In genomic region chr2:15894459-15895144, GRCh38 we compare ENCODE assay signal across 1 cellular context.
TF ChIP-seq lines count a peak whose summit lies in the region.

No MANE protein-coding gene starts in this region.

TF ChIP-seq in GM23338, 12 proteins besides CTCF, POLR2A, EP300 and RAD21 (continued from another document):
- TF ChIP-seq, protein P1, sequence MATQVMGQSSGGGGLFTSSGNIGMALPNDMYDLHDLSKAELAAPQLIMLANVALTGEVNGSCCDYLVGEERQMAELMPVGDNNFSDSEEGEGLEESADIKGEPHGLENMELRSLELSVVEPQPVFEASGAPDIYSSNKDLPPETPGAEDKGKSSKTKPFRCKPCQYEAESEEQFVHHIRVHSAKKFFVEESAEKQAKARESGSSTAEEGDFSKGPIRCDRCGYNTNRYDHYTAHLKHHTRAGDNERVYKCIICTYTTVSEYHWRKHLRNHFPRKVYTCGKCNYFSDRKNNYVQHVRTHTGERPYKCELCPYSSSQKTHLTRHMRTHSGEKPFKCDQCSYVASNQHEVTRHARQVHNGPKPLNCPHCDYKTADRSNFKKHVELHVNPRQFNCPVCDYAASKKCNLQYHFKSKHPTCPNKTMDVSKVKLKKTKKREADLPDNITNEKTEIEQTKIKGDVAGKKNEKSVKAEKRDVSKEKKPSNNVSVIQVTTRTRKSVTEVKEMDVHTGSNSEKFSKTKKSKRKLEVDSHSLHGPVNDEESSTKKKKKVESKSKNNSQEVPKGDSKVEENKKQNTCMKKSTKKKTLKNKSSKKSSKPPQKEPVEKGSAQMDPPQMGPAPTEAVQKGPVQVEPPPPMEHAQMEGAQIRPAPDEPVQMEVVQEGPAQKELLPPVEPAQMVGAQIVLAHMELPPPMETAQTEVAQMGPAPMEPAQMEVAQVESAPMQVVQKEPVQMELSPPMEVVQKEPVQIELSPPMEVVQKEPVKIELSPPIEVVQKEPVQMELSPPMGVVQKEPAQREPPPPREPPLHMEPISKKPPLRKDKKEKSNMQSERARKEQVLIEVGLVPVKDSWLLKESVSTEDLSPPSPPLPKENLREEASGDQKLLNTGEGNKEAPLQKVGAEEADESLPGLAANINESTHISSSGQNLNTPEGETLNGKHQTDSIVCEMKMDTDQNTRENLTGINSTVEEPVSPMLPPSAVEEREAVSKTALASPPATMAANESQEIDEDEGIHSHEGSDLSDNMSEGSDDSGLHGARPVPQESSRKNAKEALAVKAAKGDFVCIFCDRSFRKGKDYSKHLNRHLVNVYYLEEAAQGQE (IDR thresholded peaks at IDR 0.05; ENCODE audit: unreplicated experiment), result no peak
- TF ChIP-seq JUNB (IDR thresholded peaks at IDR 0.05; ENCODE audit: unreplicated experiment) (no peak), STAT1 (IDR thresholded peaks at IDR 0.05; ENCODE audit: unreplicated experiment) (no peak), NANOG (IDR thresholded peaks at IDR 0.05; ENCODE audit: borderline replicate concordance) (no peak), ZNF114 (CRISPR knock-in tag; IDR thresholded peaks at IDR 0.05) (no peak), POLR2AphosphoS5 (IDR thresholded peaks at IDR 0.05; ENCODE audit: low read depth) (no peak), CREB1 (CRISPR knock-in tag; IDR thresholded peaks at IDR 0.05; ENCODE audit: low read depth) (no peak), EZH2phosphoT487 (IDR thresholded peaks at IDR 0.05; ENCODE audit: unreplicated experiment) (no peak)
- TF ChIP-seq, protein P2, sequence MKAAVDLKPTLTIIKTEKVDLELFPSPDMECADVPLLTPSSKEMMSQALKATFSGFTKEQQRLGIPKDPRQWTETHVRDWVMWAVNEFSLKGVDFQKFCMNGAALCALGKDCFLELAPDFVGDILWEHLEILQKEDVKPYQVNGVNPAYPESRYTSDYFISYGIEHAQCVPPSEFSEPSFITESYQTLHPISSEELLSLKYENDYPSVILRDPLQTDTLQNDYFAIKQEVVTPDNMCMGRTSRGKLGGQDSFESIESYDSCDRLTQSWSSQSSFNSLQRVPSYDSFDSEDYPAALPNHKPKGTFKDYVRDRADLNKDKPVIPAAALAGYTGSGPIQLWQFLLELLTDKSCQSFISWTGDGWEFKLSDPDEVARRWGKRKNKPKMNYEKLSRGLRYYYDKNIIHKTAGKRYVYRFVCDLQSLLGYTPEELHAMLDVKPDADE (IDR thresholded peaks at IDR 0.05), result no peak
